Comparison of ENCODE assay signal across 8 cellular contexts in genomic region chr14:101760138-101761011, GRCh38. TPM values are rescaled to one million over a fixed set of nuclear protein-coding genes. Genes with fewer than 3 reads are reported as not detected.
A peak's percentile ranks its signal among the peaks of the same experiment; 100 is the strongest.
DNase-seq lines count a peak whose midpoint lies in the region; ATAC-seq and TF ChIP-seq lines count a peak whose summit lies in the region.

No MANE protein-coding gene starts in this region.

- peak overlapping the region; percentile 73 for H3K4me2 ChIP-seq in PC-3 (ENCODE audit: low read length)

- peak overlapping the region; percentile 79 for H3K27ac Mint-ChIP-seq in activated T-cell treated with anti-CD3 and anti-CD28 coated beads, Interleukin-2, amount 50 U/mL, for 24 hours

- CTCF ChIA-PET in PC-3 (lab: Charles Lee) = interaction anchor here (0.5 to 1.1 kb wide), 9 partner anchors 10 to 428 kb away, joined by 3 to 7 read pairs (median 3); no protein-coding TSS in a partner anchor

- no peak for TF ChIP-seq CTCF in PC-3 (conservative IDR thresholded peaks at IDR 0.05; ENCODE audit: low read depth, low read length)
- TF ChIP-seq CTCF in epithelial cell of proximal tubule (conservative IDR thresholded peaks at IDR 0.05; ENCODE audit: low read depth, low read length) = no peak

- no peaks in the 10 kb centered on the region for H3K9me3 Mint-ChIP-seq in activated T-cell treated with anti-CD3 and anti-CD28 coated beads, Interleukin-2, amount 50 U/mL, for 24 hours

- ATAC-seq in GM21619 (IDR thresholded peaks at IDR 0.05; ENCODE audit: unreplicated experiment) = peak; percentile 48
- peak; percentile 72 for ATAC-seq in PC-3

- no peak overlapping the region for H3K27ac ChIP-seq in PC-3 (ENCODE audit: low read length)

- BruUV-seq in PC-3 (replicated peaks; lab: Mats Ljungman, UMichigan) = no TSS peak

- peak overlapping the region; percentile 76 for H2AFZ ChIP-seq in PC-3 (ENCODE audit: low read length)

- peaks cover 25% of the 10 kb centered on the region for H3K36me3 Mint-ChIP-seq in activated T-cell treated with anti-CD3 and anti-CD28 coated beads, Interleukin-2, amount 50 U/mL, for 24 hours (ENCODE audit: low read depth)

- H3K9me2 ChIP-seq in PC-3 (replicated peaks; ENCODE audit: low read length) = no peaks in the 10 kb centered on the region

- no peaks in the 10 kb centered on the region for H3F3A ChIP-seq in PC-3 (ENCODE audit: low read length, unreplicated experiment)

- peak; percentile 99 for DNase-seq in COLO829 (ENCODE audit: low spot score)
- peak; percentile 71 for DNase-seq in KG1 (lab: John Stamatoyannopoulos, UW)
- DNase-seq in PC-3 = peak; percentile 95
- peak; percentile 96 for DNase-seq in activated T-cell treated with anti-CD3 and anti-CD28 coated beads, Interleukin-2, amount 50 U/mL, for 24 hours
- peak; percentile 62 for DNase-seq in epithelial cell of proximal tubule (ENCODE audit: low read depth)
- DNase-seq in mucosa of gallbladder (ENCODE audit: low spot score) = peak; percentile 99
- peak; percentile 93 to 96 for DNase-seq in stimulated activated CD8-positive, alpha-beta memory T cell treated with anti-CD3 and anti-CD28 coated beads, Interleukin-2, amount 100 ng/mL, for 1 hour (ENCODE audit: low read depth in 2 of 2)

- no peaks in the 10 kb centered on the region for H3K27me3 ChIP-seq in PC-3 (ENCODE audit: low read length)

- peaks cover 12% of the 10 kb centered on the region; the same call in 1 of the 2 replicates for H3K79me2 ChIP-seq in PC-3 (ENCODE audit: low read length)

- no peaks in the 10 kb centered on the region for H3K36me3 ChIP-seq in PC-3 (ENCODE audit: low read depth, low read length)

- POLR2A ChIA-PET in PC-3 (lab: Charles Lee; ENCODE audit: unreplicated experiment) = interaction anchor here (0.5 to 2.3 kb wide), 6 partner anchors 11 to 1762 kb away, joined by 3 to 69 read pairs (median 7); partner anchors contain the start of gene CKB

- peaks cover 2% of the 10 kb centered on the region for H3K27me3 Mint-ChIP-seq in activated T-cell treated with anti-CD3 and anti-CD28 coated beads, Interleukin-2, amount 50 U/mL, for 24 hours

- peaks cover 43% of the 10 kb centered on the region for H3K4me1 Mint-ChIP-seq in activated T-cell treated with anti-CD3 and anti-CD28 coated beads, Interleukin-2, amount 50 U/mL, for 24 hours (ENCODE audit: low read depth)

- intact Hi-C loops in PC-3 (cut with micrococcal nuclease) = loop anchor here (1.0 to 2.0 kb wide), 2 partner anchors 29 to 38 kb away; no protein-coding TSS in a partner anchor

- peak overlapping the region; percentile 51 for H3K4me3 ChIP-seq in PC-3 (ENCODE audit: low read length)
- peak overlapping the region; percentile 93 for H3K4me3 ChIP-seq in epithelial cell of proximal tubule (ENCODE audit: low read depth, low read length)

- H4K20me1 ChIP-seq in PC-3 (ENCODE audit: low read length) = no peaks in the 10 kb centered on the region

- H3K4me1 ChIP-seq in PC-3 (ENCODE audit: insufficient read depth, low read length) = peaks cover 16% of the 10 kb centered on the region

- no peak overlapping the region for H3K9ac ChIP-seq in PC-3 (ENCODE audit: low read length)

- peak overlapping the region; percentile 57 for H3K4me3 Mint-ChIP-seq in activated T-cell treated with anti-CD3 and anti-CD28 coated beads, Interleukin-2, amount 50 U/mL, for 24 hours

- H3K9me3 ChIP-seq in PC-3 (ENCODE audit: low read length) = no peaks in the 10 kb centered on the region

RNA-seq across cellular contexts. Expression of gene PPP2R5C, which starts 1.1 kb away (rescaled TPM):
- 92.9 and 96.1 TPM in 2 replicates for total RNA-seq in PC-3 (2014; rRNA removed)
- 61.6 and 63.5 TPM in 2 replicates for total RNA-seq in epithelial cell of proximal tubule
- 134 TPM for total RNA-seq in mucosa of gallbladder
